Comparison of ENCODE assay signal across 2 cellular contexts in the genomic region with DNA sequence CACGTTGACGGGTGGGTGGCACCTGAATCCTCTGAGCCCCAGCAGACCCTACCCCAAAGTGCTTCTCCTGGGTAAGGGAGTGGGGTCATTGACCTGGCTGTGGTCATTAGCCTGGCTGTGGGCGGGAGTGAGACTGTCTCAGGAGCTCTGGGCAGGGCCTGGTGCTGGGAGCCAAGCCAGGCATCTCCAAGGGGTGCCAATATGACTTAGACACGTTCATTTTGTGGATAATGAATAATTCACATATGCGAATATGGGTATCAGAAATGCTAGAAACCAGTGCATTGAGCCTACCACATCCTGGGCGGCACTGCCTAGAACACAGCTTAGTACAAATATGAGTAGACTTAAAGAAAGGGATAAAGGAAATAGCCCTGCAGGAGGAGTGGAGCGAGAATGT.
TF ChIP-seq lines count a peak whose summit lies in the region.

No MANE protein-coding gene starts in this region.

TF ChIP-seq in Ishikawa, 13 proteins besides CTCF, POLR2A, EP300 and RAD21:
- TF ChIP-seq, protein P1, sequence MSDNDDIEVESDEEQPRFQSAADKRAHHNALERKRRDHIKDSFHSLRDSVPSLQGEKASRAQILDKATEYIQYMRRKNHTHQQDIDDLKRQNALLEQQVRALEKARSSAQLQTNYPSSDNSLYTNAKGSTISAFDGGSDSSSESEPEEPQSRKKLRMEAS (IDR thresholded peaks at IDR 0.05), result no peak
- TF ChIP-seq NFIC (IDR thresholded peaks at IDR 0.05), result peak; percentile 47
- no peak for TF ChIP-seq ZBTB7A (IDR thresholded peaks at IDR 0.05; ENCODE audit: low read depth)
- no peak for TF ChIP-seq TEAD4 (IDR thresholded peaks at IDR 0.05)

TF ChIP-seq in H1, 55 proteins besides CTCF, POLR2A, EP300 and RAD21:
- TF ChIP-seq SUZ12 (IDR thresholded peaks at IDR 0.05; ENCODE audit: low read length), result no peak
- TF ChIP-seq CHD1 (IDR thresholded peaks at IDR 0.05; ENCODE audit: low read depth, low read length), result no peak
- TF ChIP-seq TAF7 (optimal IDR thresholded peaks at IDR 0.05; ENCODE audit: borderline replicate concordance, low read depth, low read length), result no peak
- no peak for TF ChIP-seq POLR2AphosphoS5 (IDR thresholded peaks at IDR 0.05; ENCODE audit: low read depth, low read length)
- no peak for TF ChIP-seq SP2 (IDR thresholded peaks at IDR 0.05; ENCODE audit: low read length)
- no peak for TF ChIP-seq BRCA1 (IDR thresholded peaks at IDR 0.05; ENCODE audit: low read depth, low read length)
- no peak for TF ChIP-seq TCF12 (IDR thresholded peaks at IDR 0.05; ENCODE audit: low read depth, low read length)
- no peak for TF ChIP-seq KDM1A (IDR thresholded peaks at IDR 0.05; ENCODE audit: borderline replicate concordance, low read length)
- no peak for TF ChIP-seq TAF1 (IDR thresholded peaks at IDR 0.05; ENCODE audit: low read depth, low read length)
- no peak for TF ChIP-seq CREB1 (IDR thresholded peaks at IDR 0.05)
- TF ChIP-seq, protein P2, sequence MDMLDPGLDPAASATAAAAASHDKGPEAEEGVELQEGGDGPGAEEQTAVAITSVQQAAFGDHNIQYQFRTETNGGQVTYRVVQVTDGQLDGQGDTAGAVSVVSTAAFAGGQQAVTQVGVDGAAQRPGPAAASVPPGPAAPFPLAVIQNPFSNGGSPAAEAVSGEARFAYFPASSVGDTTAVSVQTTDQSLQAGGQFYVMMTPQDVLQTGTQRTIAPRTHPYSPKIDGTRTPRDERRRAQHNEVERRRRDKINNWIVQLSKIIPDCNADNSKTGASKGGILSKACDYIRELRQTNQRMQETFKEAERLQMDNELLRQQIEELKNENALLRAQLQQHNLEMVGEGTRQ (IDR thresholded peaks at IDR 0.05; ENCODE audit: low read length), result no peak
TF ChIP-seq in H1: peak in this region for 0.
